ENCODE assay signal across 8 cellular contexts in genomic region chr14:51751611-51752345, GRCh38.
DNase-seq lines count a peak whose midpoint lies in the region; ATAC-seq and TF ChIP-seq lines count a peak whose summit lies in the region.
"Not testable (repeated sequence)": the region's sequence is repeated elsewhere in the genome, so short reads cannot be mapped to it uniquely, and the experiment has no call there.

No MANE protein-coding gene starts in this region.

- H3K4me1 ChIP-seq in RWPE2 (ENCODE audit: insufficient read depth, poor library complexity, severe bottlenecking) = not testable (repeated sequence)

- not testable (repeated sequence) for TF ChIP-seq CTCF in RWPE2 (IDR thresholded peaks at IDR 0.05; ENCODE audit: poor library complexity, severe bottlenecking)

- peak; percentile 42; the same call in 1 of the 3 replicates for ATAC-seq in RWPE2 (ENCODE audit: low read depth)

- not testable (repeated sequence) for H3K4me3 ChIP-seq in RWPE2 (ENCODE audit: severe bottlenecking)

- not testable (repeated sequence) for H3K9me3 ChIP-seq in RWPE2 (ENCODE audit: severe bottlenecking)

- DNase-seq in DMS53 (lab: John Stamatoyannopoulos, UW) (peak; percentile 75), NCI-H2029 (lab: John Stamatoyannopoulos, UW) (peak; percentile 7), RWPE2 (ENCODE audit: low spot score) (peak; percentile 92), epithelial cell of prostate (ENCODE audit: low read depth, low spot score) (peak; percentile 81), mucosa of gallbladder (ENCODE audit: low spot score) (peak; percentile 27), ureter (ENCODE audit: low spot score) (peak; percentile 73)
- DNase-seq in activated effector memory CD4-positive, alpha-beta T cell treated with anti-CD3 and anti-CD28 coated beads, Interleukin-2, amount 50 U/mL, for 16 hours = peak; percentile 72
- DNase-seq in stimulated activated CD4-positive, alpha-beta T cell treated with anti-CD3 and anti-CD28 coated beads, Interleukin-2, amount 100 ng/mL, for 4 hours (ENCODE audit: low read depth) = peak; percentile 26

- H3K27ac ChIP-seq in RWPE2 (ENCODE audit: poor library complexity, severe bottlenecking); epithelial cell of prostate: not testable (repeated sequence)

- not testable (repeated sequence) for H3K27me3 ChIP-seq in RWPE2 (ENCODE audit: insufficient read depth, poor library complexity, severe bottlenecking)

- H3K36me3 ChIP-seq in RWPE2 (ENCODE audit: low read depth) = not testable (repeated sequence)

Comparison
In these comparisons a context has a peak if more than half of its experiments do, and no peak if none do; other contexts are left out.
1. DNase-seq: peak in every context shown above with its lines; median percentile 92 in RWPE2; 81 in epithelial cell of prostate; 75 in DMS53; 73 in ureter; 72 in activated effector memory CD4-positive, alpha-beta T cell treated with anti-CD3 and anti-CD28 coated beads, Interleukin-2, amount 50 U/mL, for 16 hours; 27 in mucosa of gallbladder; 26 in stimulated activated CD4-positive, alpha-beta T cell treated with anti-CD3 and anti-CD28 coated beads, Interleukin-2, amount 100 ng/mL, for 4 hours; 7 in NCI-H2029.